ENCODE assay signal across 1 cellular context in genomic region chr7:23212395-23212794, GRCh38.
TF ChIP-seq lines count a peak whose summit lies in the region.

No MANE protein-coding gene starts in this region.

TF ChIP-seq in GM23338, 12 proteins besides CTCF, POLR2A, EP300 and RAD21 (continued from another document):
- TF ChIP-seq ZNF462 (CRISPR knock-in tag; IDR thresholded peaks at IDR 0.05): no peak
- no peak for TF ChIP-seq ETS1 (IDR thresholded peaks at IDR 0.05)
- no peak for TF ChIP-seq REST (IDR thresholded peaks at IDR 0.05; ENCODE audit: unreplicated experiment)
- TF ChIP-seq POLR2AphosphoS5 (IDR thresholded peaks at IDR 0.05; ENCODE audit: low read depth): no peak
- no peak for TF ChIP-seq JUNB (IDR thresholded peaks at IDR 0.05; ENCODE audit: unreplicated experiment)
- no peak for TF ChIP-seq EZH2 (IDR thresholded peaks at IDR 0.05; ENCODE audit: low read depth, unreplicated experiment)
